Comparison of ENCODE assay signal across 8 cellular contexts in the genomic region with DNA sequence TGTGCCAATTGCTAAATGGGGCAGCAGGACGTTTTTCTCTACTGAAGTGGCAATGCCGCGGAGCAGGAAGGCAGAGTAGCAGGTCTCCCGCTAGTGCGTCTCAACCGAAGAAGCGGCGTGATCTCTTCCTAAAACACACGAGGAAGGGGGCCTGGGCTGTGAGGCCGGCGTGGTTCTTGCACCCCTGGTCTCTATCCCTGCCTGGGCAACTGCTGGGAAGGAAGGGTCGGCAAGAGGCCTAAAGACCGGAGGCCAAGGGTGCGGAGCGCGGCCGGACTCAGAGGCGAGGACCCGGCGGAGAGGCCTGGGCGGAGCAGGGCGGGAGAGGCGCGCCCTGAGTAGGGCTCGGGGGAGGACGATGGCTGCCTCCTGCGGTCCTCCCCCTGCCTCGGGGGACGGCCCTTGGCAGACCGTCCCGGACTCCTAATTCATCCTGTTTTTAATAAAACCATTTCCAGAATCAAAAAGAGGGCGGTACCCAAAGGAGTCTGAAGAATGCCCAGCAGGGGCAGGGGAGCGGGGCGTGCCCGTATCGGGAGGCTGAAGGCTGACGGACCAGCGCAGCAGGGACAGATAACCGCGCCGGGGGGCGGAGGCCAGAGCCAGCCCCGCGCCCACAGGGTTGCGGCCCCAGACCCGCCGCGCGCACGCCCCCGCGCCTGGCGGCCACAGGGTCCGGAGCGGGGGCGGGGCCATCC. TPM values are rescaled to one million over a fixed set of nuclear protein-coding genes. Genes with fewer than 3 reads are reported as not detected.
DNase-seq lines count a peak whose midpoint lies in the region; ATAC-seq and TF ChIP-seq lines count a peak whose summit lies in the region.

No MANE protein-coding gene starts in this region.

- peak overlapping the region; percentile 87 for H3K27ac Mint-ChIP-seq in activated CD4-positive, alpha-beta memory T cell treated with anti-CD3 and anti-CD28 coated beads for 36 hours
- H3K27ac Mint-ChIP-seq in endothelial cell (ENCODE audit: unreplicated experiment): peak overlapping the region; percentile 70

- POLR2A ChIA-PET in activated CD4-positive, alpha-beta memory T cell treated with anti-CD3 and anti-CD28 coated beads for 36 hours (lab: Charles Lee): no interaction called here

- no peaks in the 10 kb centered on the region for H3K9me3 Mint-ChIP-seq in activated CD4-positive, alpha-beta memory T cell treated with anti-CD3 and anti-CD28 coated beads for 36 hours
- H3K9me3 Mint-ChIP-seq in endothelial cell (ENCODE audit: unreplicated experiment): no peaks in the 10 kb centered on the region

- DNase-seq in AML-193 (lab: John Stamatoyannopoulos, UW) (peak; percentile 78 to 89), NCI-H446 treated with DMSO at 0.1 percent for 48 hours (lab: John Stamatoyannopoulos, UW) (peak; percentile 78), endothelial cell (ENCODE audit: low spot score) (peak; percentile 47), midbrain (lab: John Stamatoyannopoulos, UW) (peak; percentile 83), substantia nigra (lab: John Stamatoyannopoulos, UW) (peak in 41 of 49 donors; percentile 19 to 89 (median 63))
- DNase-seq in activated CD4-positive, alpha-beta memory T cell treated with anti-CD3 and anti-CD28 coated beads for 36 hours: peak; percentile 61

- peaks cover 16% of the 10 kb centered on the region for H3K4me1 Mint-ChIP-seq in activated CD4-positive, alpha-beta memory T cell treated with anti-CD3 and anti-CD28 coated beads for 36 hours (ENCODE audit: low read depth)
- H3K4me1 Mint-ChIP-seq in endothelial cell (ENCODE audit: unreplicated experiment): peaks cover 33% of the 10 kb centered on the region

- peak overlapping the region; percentile 93 for H3K4me3 Mint-ChIP-seq in activated CD4-positive, alpha-beta memory T cell treated with anti-CD3 and anti-CD28 coated beads for 36 hours
- peak overlapping the region; percentile 84 for H3K4me3 Mint-ChIP-seq in endothelial cell (ENCODE audit: unreplicated experiment)

- no peak for TF ChIP-seq CTCF in endothelial cell (IDR thresholded peaks at IDR 0.05; ENCODE audit: unreplicated experiment)

- H3K27ac ChIP-seq in substantia nigra (ENCODE audit: low read depth, low read length, poor library complexity, severe bottlenecking): peak overlapping the region; percentile 88

- intact Hi-C loops in activated CD4-positive, alpha-beta memory T cell treated with anti-CD3 and anti-CD28 coated beads for 36 hours (cut with micrococcal nuclease): loop anchor here (1.0 to 2.0 kb wide), 6 partner anchors 50 to 254 kb away; a partner anchor contains a TSS

- peaks cover 4% of the 10 kb centered on the region for H3K27me3 Mint-ChIP-seq in activated CD4-positive, alpha-beta memory T cell treated with anti-CD3 and anti-CD28 coated beads for 36 hours
- H3K27me3 Mint-ChIP-seq in endothelial cell (ENCODE audit: unreplicated experiment): peaks cover 17% of the 10 kb centered on the region

- CTCF ChIA-PET in activated CD4-positive, alpha-beta memory T cell treated with anti-CD3 and anti-CD28 coated beads for 36 hours (lab: Charles Lee): no interaction called here

- H3K36me3 Mint-ChIP-seq in activated CD4-positive, alpha-beta memory T cell treated with anti-CD3 and anti-CD28 coated beads for 36 hours: no peaks in the 10 kb centered on the region
- peaks cover 10% of the 10 kb centered on the region for H3K36me3 Mint-ChIP-seq in endothelial cell (ENCODE audit: low read depth, unreplicated experiment)

- ATAC-seq in GM18907 (IDR thresholded peaks at IDR 0.05; ENCODE audit: unreplicated experiment) (peak; percentile 46), HG03135 (IDR thresholded peaks at IDR 0.05; ENCODE audit: unreplicated experiment) (peak; percentile 43)

RNA-seq across cellular contexts. Expression of a gene that starts 0.6 kb away (rescaled TPM):
- 10 to 100 TPM; 49.2 to 53.4 TPM for total RNA-seq in activated CD4-positive, alpha-beta memory T cell treated with anti-CD3 and anti-CD28 coated beads for 36 hours
- 815 TPM for total RNA-seq in endothelial cell (ENCODE audit: unreplicated experiment)

Comparison
In these comparisons a context has a peak if more than half of its experiments do, and no peak if none do; other contexts are left out.
1. Peak in every context shown above with its lines: DNase-seq, ATAC-seq and H3K27ac ChIP-seq.
2. RNA of a gene that starts 0.6 kb away (total RNA-seq): 815 TPM in endothelial cell (single experiment); 49.2 to 53.4 TPM in activated CD4-positive, alpha-beta memory T cell treated with anti-CD3 and anti-CD28 coated beads for 36 hours; every median in the first group is over 10 times any median in the second.